In genomic region chr5:59741599-59741998, GRCh38 we compare ENCODE assay signal across 1 cellular context.
TF ChIP-seq lines count a peak whose summit lies in the region.

No MANE protein-coding gene starts in this region.

TF ChIP-seq in A549, 52 proteins besides CTCF, POLR2A, EP300 and RAD21 (continued from another document):
- TF ChIP-seq MAX (IDR thresholded peaks at IDR 0.05) (no peak), ZNF302 (CRISPR knock-in tag; IDR thresholded peaks at IDR 0.05) (no peak)
